Comparison of ENCODE assay signal across 10 cellular contexts in the genomic region with DNA sequence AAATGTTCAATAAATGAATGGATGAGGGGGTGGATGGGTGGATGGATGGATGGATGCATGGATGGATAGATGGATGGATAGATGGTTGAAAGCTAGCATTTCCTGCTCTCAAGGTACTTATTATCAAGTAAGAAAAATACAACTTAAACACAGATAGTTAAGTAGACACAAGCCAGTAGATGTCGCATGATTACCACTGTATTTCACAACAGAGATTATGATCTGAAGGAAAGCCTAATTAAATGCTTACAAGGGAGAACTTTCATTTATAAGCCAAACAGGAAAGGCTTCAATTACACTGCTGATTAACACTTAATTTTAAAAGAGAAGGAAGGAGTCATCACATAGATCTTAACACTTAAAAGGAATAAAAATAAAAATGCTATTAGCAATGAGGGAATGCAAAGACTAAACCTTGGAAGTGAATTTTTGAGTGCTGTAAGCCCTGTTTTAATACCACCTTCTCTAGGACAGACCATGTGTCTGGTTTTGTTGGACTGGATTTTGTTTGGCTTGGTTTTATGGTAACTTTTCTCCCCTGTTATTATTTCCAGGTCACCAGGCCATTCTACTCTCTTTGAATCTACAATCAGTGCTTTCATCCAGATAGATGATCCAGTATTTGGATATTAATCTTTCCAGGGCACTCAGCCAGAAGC.
DNase-seq lines count a peak whose midpoint lies in the region; ATAC-seq and TF ChIP-seq lines count a peak whose summit lies in the region.
"Had no signal": no experiment of that assay in that cellular context is flagged by ENCODE, and none has a peak within 500 bp of the region (broad histone marks: within the 10 kb centered on the region; RNA-seq: fewer than 3 reads in every experiment).

No MANE protein-coding gene starts in this region.

- H3K79me2 ChIP-seq in DND-41 (ENCODE audit: insufficient read depth, low read length), result no peaks in the 10 kb centered on the region
- H3K79me2 ChIP-seq in Karpas-422 (ENCODE audit: low read length), result no peaks in the 10 kb centered on the region
- H3K79me2 ChIP-seq in mammary epithelial cell (ENCODE audit: insufficient read depth, low read length), result no peaks in the 10 kb centered on the region

- BruUV-seq in mammary epithelial cell (replicated peaks; lab: Mats Ljungman, UMichigan), result no TSS peak

- dilution Hi-C loops in mammary epithelial cell (cut with HindIII; ENCODE audit: low sequenced_read_pairs), result no loop called here

- no peaks in the 10 kb centered on the region for H3K9me3 Mint-ChIP-seq in effector memory CD8-positive, alpha-beta T cell

- no peak for TF ChIP-seq POLR2A in prostate gland (IDR thresholded peaks at IDR 0.05)

- DNase-seq in DND-41 (no peak), Karpas-422 (peak; percentile 48), mammary epithelial cell (peak; percentile 39), prostate gland (ENCODE audit: low spot score) (no peak), middle frontal gyrus (ENCODE audit: extremely low spot score, low spot score) (no peak)
- no peak for DNase-seq in effector memory CD8-positive, alpha-beta T cell
- DNase-seq: brain microvascular endothelial cell, gastrocnemius medialis, NCI-H2029 had no signal

- H3K9me3 ChIP-seq in DND-41 (ENCODE audit: insufficient read depth, low read length, severe bottlenecking) (no peaks in the 10 kb centered on the region), Karpas-422 (ENCODE audit: low read length) (no peaks in the 10 kb centered on the region), mammary epithelial cell (replicated peaks; ENCODE audit: insufficient read depth, low read length) (no peaks in the 10 kb centered on the region), prostate gland (no peaks in the 10 kb centered on the region)
- H3K9me3 ChIP-seq: gastrocnemius medialis had no signal

- H3K36me3 ChIP-seq in DND-41 (ENCODE audit: insufficient read depth, low read length) (no peaks in the 10 kb centered on the region), Karpas-422 (ENCODE audit: insufficient read depth, low read length) (no peaks in the 10 kb centered on the region), mammary epithelial cell (ENCODE audit: insufficient read depth, low read length) (no peaks in the 10 kb centered on the region), prostate gland (no peaks in the 10 kb centered on the region)
- H3K36me3 ChIP-seq: brain microvascular endothelial cell, gastrocnemius medialis had no signal

- no peak overlapping the region for H3K4me2 ChIP-seq in DND-41 (ENCODE audit: insufficient read depth, low read length)
- H3K4me2 ChIP-seq in Karpas-422 (ENCODE audit: low read depth, low read length, poor library complexity, severe bottlenecking), result no peak overlapping the region
- no peak overlapping the region for H3K4me2 ChIP-seq in mammary epithelial cell (ENCODE audit: insufficient read depth, low read depth, low read length)

- H3K36me3 Mint-ChIP-seq in effector memory CD8-positive, alpha-beta T cell (ENCODE audit: insufficient read depth), result no peaks in the 10 kb centered on the region

- no peak overlapping the region for H3K27ac Mint-ChIP-seq in effector memory CD8-positive, alpha-beta T cell

- H3K27me3 ChIP-seq in DND-41 (ENCODE audit: insufficient read depth, low read length, poor library complexity) (no peaks in the 10 kb centered on the region), Karpas-422 (ENCODE audit: low read length) (no peaks in the 10 kb centered on the region), mammary epithelial cell (ENCODE audit: insufficient read depth, low read length) (no peaks in the 10 kb centered on the region), prostate gland (replicated peaks; ENCODE audit: insufficient read depth) (no peaks in the 10 kb centered on the region)
- H3K27me3 ChIP-seq: brain microvascular endothelial cell, gastrocnemius medialis had no signal

- ATAC-seq in DND-41 (ENCODE audit: insufficient read depth, low read depth) (no peak), HG02678 (IDR thresholded peaks at IDR 0.05; ENCODE audit: unreplicated experiment) (no peak)
- ATAC-seq in effector memory CD8-positive, alpha-beta T cell (replicated peaks), result no peak
- ATAC-seq: gastrocnemius medialis had no signal

- no peak overlapping the region for H3K4me3 Mint-ChIP-seq in effector memory CD8-positive, alpha-beta T cell

- H3K9ac ChIP-seq in DND-41 (ENCODE audit: low read depth, low read length) (no peak overlapping the region), Karpas-422 (ENCODE audit: low read length) (no peak overlapping the region), mammary epithelial cell (ENCODE audit: insufficient read depth, low read length) (no peak overlapping the region)

- intact Hi-C loops in mammary epithelial cell (cut with micrococcal nuclease), result loop anchor here (1.0 kb wide), 1 partner anchor 671 kb away; no protein-coding TSS in a partner anchor
- intact Hi-C loops in prostate gland (cut with DNase I), result no loop called here

- no peaks in the 10 kb centered on the region for H3K9me2 ChIP-seq in Karpas-422 (replicated peaks; ENCODE audit: insufficient read depth, low read length)

- no peaks in the 10 kb centered on the region for H3K4me1 ChIP-seq in DND-41 (ENCODE audit: insufficient read depth, low read length)
- no peaks in the 10 kb centered on the region for H3K4me1 ChIP-seq in Karpas-422 (ENCODE audit: low read length)
- H3K4me1 ChIP-seq in mammary epithelial cell (ENCODE audit: insufficient read depth, low read length), result peaks cover 7% of the 10 kb centered on the region
- H3K4me1 ChIP-seq in prostate gland (replicated peaks), result no peaks in the 10 kb centered on the region
- H3K4me1 ChIP-seq: gastrocnemius medialis had no signal

- CTCF ChIA-PET in mammary epithelial cell (lab: Charles Lee; ENCODE audit: low non-redundant PET), result interaction anchor here (0.6 kb wide), 1 partner anchor 10 kb away, joined by 7 read pairs; no protein-coding TSS in a partner anchor

- H4K20me1 ChIP-seq in DND-41 (ENCODE audit: insufficient read depth, low read length), result no peaks in the 10 kb centered on the region
- no peaks in the 10 kb centered on the region for H4K20me1 ChIP-seq in Karpas-422 (ENCODE audit: insufficient read depth, low read depth, low read length)
- H4K20me1 ChIP-seq in mammary epithelial cell (ENCODE audit: insufficient read depth, low read length), result no peaks in the 10 kb centered on the region

- peaks cover 0 to 6% of the 10 kb centered on the region in 2 donors for H3K27me3 Mint-ChIP-seq in effector memory CD8-positive, alpha-beta T cell

- 0% methylated on average over 1 of the region's 1 CpG for WGBS in mammary epithelial cell (ENCODE audit: low coverage, missing lambda C conversion rate)
- 10% methylated on average over 1 of the region's 1 CpG for WGBS in prostate gland

- H3K27ac ChIP-seq in DND-41 (ENCODE audit: low read length), result no peak overlapping the region
- no peak overlapping the region for H3K27ac ChIP-seq in Karpas-422 (ENCODE audit: low read length)
- no peak overlapping the region for H3K27ac ChIP-seq in mammary epithelial cell (ENCODE audit: insufficient read depth, low read depth, low read length)
- no peak overlapping the region for H3K27ac ChIP-seq in prostate gland
- H3K27ac ChIP-seq: brain microvascular endothelial cell, gastrocnemius medialis had no signal

- H3K4me1 Mint-ChIP-seq in effector memory CD8-positive, alpha-beta T cell (ENCODE audit: low read depth in 2 of 2), result no peaks in the 10 kb centered on the region

- TF ChIP-seq CTCF in DND-41 (IDR thresholded peaks at IDR 0.05; ENCODE audit: borderline replicate concordance, extremely low read depth, low read length, poor library complexity, severe bottlenecking), result peak; percentile 24
- TF ChIP-seq CTCF in mammary epithelial cell (conservative IDR thresholded peaks at IDR 0.05 in 1 of 2, IDR thresholded peaks at IDR 0.05 in 1 of 2; ENCODE audit: extremely low read depth in 1 of 2, insufficient read depth in 1 of 2, low read depth in 1 of 2, low read length in 2 of 2), result peak; percentile 27 to 42
- TF ChIP-seq CTCF in prostate gland (IDR thresholded peaks at IDR 0.05), result peak in 3 of 4 experiments; percentile 27 to 57 (median 54)

- in situ Hi-C loops in mammary epithelial cell (cut with MboI; ENCODE audit: low sequenced_read_pairs in 2 of 2), result loop anchor here in 1 of 2 donors (10.0 kb wide), 1 partner anchor 76 kb away; a partner anchor contains a TSS

- H3K4me3 ChIP-seq in DND-41 (ENCODE audit: low read depth in 1 of 2, low read length in 2 of 2) (no peak overlapping the region), Karpas-422 (ENCODE audit: low read length) (no peak overlapping the region), mammary epithelial cell (replicated peaks in 1 of 3; ENCODE audit: insufficient read depth in 1 of 3, low read depth in 2 of 3, low read length in 3 of 3) (no peak overlapping the region), prostate gland (no peak overlapping the region)
- H3K4me3 ChIP-seq: gastrocnemius medialis had no signal

- H2AFZ ChIP-seq in DND-41 (ENCODE audit: low read depth, low read length) (no peak overlapping the region), Karpas-422 (ENCODE audit: low read length) (no peak overlapping the region), mammary epithelial cell (ENCODE audit: low read depth, low read length) (no peak overlapping the region)

Comparison
In these comparisons a context has a peak if more than half of its experiments do, and no peak if none do; other contexts are left out.
1. DNase-seq: peak in Karpas-422 (single experiment) and mammary epithelial cell (single experiment); none in DND-41 (single experiment), prostate gland (single experiment), effector memory CD8-positive, alpha-beta T cell (0 of 3) and middle frontal gyrus (single experiment).
2. Peak in every context shown above with its lines, with median percentiles within 50 percentile points of each other: CTCF ChIP-seq.